Comparison of ENCODE assay signal across 16 cellular contexts in genomic region chr22:31618471-31619176, GRCh38. TPM values are rescaled to one million over a fixed set of nuclear protein-coding genes. Genes with fewer than 3 reads are reported as not detected.
DNase-seq lines count a peak whose midpoint lies in the region; ATAC-seq and TF ChIP-seq lines count a peak whose summit lies in the region.
"Had no signal": no experiment of that assay in that cellular context is flagged by ENCODE, and none has a peak within 500 bp of the region (broad histone marks: within the 10 kb centered on the region; RNA-seq: fewer than 3 reads in every experiment).

No MANE protein-coding gene starts in this region.

- POLR2A ChIA-PET in PC-3 (lab: Charles Lee; ENCODE audit: unreplicated experiment) = no interaction called here

- peaks cover 44% of the 10 kb centered on the region for H3K4me1 Mint-ChIP-seq in stimulated activated naive CD8-positive, alpha-beta T cell treated with anti-CD3 and anti-CD28 coated beads, Interleukin-15, Interleukin-2, amounts not matched to agents 100 ng/mL and 50 ng/mL, for 24 hours (ENCODE audit: low read depth)

- CTCF ChIA-PET in PC-3 (lab: Charles Lee) = no interaction called here

- no peak for ATAC-seq in stimulated activated naive CD8-positive, alpha-beta T cell treated with anti-CD3 and anti-CD28 coated beads, Interleukin-15, Interleukin-2, amounts not matched to agents 100 U/mL and 50 U/mL, for 24 hours
- ATAC-seq in PC-3 (no peak), foreskin keratinocyte (no peak), GM21515 (IDR thresholded peaks at IDR 0.05; ENCODE audit: unreplicated experiment) (no peak), GM21423 (IDR thresholded peaks at IDR 0.05; ENCODE audit: unreplicated experiment) (no peak), HG03342 (IDR thresholded peaks at IDR 0.05; ENCODE audit: unreplicated experiment) (no peak)
- ATAC-seq: effector memory CD8-positive, alpha-beta T cell; lower lobe of right lung had no signal

- no peak overlapping the region for H3K4me3 ChIP-seq in PC-3 (ENCODE audit: low read length)
- H3K4me3 ChIP-seq: lower lobe of right lung, ovary, smooth muscle cell had no signal

- H3K9me2 ChIP-seq in PC-3 (replicated peaks; ENCODE audit: low read length) = no peaks in the 10 kb centered on the region

- H3K27me3 ChIP-seq in PC-3 (ENCODE audit: low read length) (no peaks in the 10 kb centered on the region), foreskin keratinocyte (no peaks in the 10 kb centered on the region)
- H3K27me3 ChIP-seq: ovary had no signal

- H3K27ac ChIP-seq in PC-3 (ENCODE audit: low read length) (no peak overlapping the region), foreskin keratinocyte (no peak overlapping the region)
- H3K27ac ChIP-seq: lower lobe of right lung, ovary had no signal

- peak overlapping the region; percentile 76 for H3K27ac Mint-ChIP-seq in stimulated activated naive CD8-positive, alpha-beta T cell treated with anti-CD3 and anti-CD28 coated beads, Interleukin-15, Interleukin-2, amounts not matched to agents 100 ng/mL and 50 ng/mL, for 24 hours
- H3K27ac Mint-ChIP-seq: B cell; T-helper 2 cell treated with Interferon-gamma antibody and Interleukin-4, amounts not matched to agents 5 μg/mL and 100 μg/mL, for 36 hours had no signal

- no peak overlapping the region for H3K9ac ChIP-seq in PC-3 (ENCODE audit: low read length)

- no peaks in the 10 kb centered on the region for H3K27me3 Mint-ChIP-seq in stimulated activated naive CD8-positive, alpha-beta T cell treated with anti-CD3 and anti-CD28 coated beads, Interleukin-15, Interleukin-2, amounts not matched to agents 100 ng/mL and 50 ng/mL, for 24 hours
- H3K27me3 Mint-ChIP-seq: B cell; effector memory CD8-positive, alpha-beta T cell had no signal

- H3K36me3 Mint-ChIP-seq in stimulated activated naive CD8-positive, alpha-beta T cell treated with anti-CD3 and anti-CD28 coated beads, Interleukin-15, Interleukin-2, amounts not matched to agents 100 ng/mL and 50 ng/mL, for 24 hours (ENCODE audit: low read depth) = peaks cover 60% of the 10 kb centered on the region

- no peaks in the 10 kb centered on the region for H3F3A ChIP-seq in PC-3 (ENCODE audit: low read length, unreplicated experiment)

- TF ChIP-seq CTCF in PC-3 (conservative IDR thresholded peaks at IDR 0.05; ENCODE audit: low read depth, low read length) (no peak), foreskin keratinocyte (conservative IDR thresholded peaks at IDR 0.05) (peak; percentile 6)

- H4K20me1 ChIP-seq in PC-3 (ENCODE audit: low read length) = no peaks in the 10 kb centered on the region

- no peak overlapping the region for H2AFZ ChIP-seq in PC-3 (ENCODE audit: low read length)

- no peaks in the 10 kb centered on the region for H3K9me3 ChIP-seq in PC-3 (ENCODE audit: low read length)
- H3K9me3 ChIP-seq: lower lobe of right lung, ovary had no signal

- H3K4me1 ChIP-seq in PC-3 (ENCODE audit: insufficient read depth, low read length) = no peaks in the 10 kb centered on the region
- no peaks in the 10 kb centered on the region for H3K4me1 ChIP-seq in foreskin keratinocyte

- no peak overlapping the region for H3K4me2 ChIP-seq in PC-3 (ENCODE audit: low read length)
- H3K4me2 ChIP-seq: smooth muscle cell had no signal

- H3K4me3 Mint-ChIP-seq in stimulated activated naive CD8-positive, alpha-beta T cell treated with anti-CD3 and anti-CD28 coated beads, Interleukin-15, Interleukin-2, amounts not matched to agents 100 ng/mL and 50 ng/mL, for 24 hours = no peak overlapping the region
- H3K4me3 Mint-ChIP-seq: B cell; effector memory CD8-positive, alpha-beta T cell; T-helper 2 cell treated with Interferon-gamma antibody and Interleukin-4, amounts not matched to agents 5 μg/mL and 100 μg/mL, for 36 hours had no signal

- intact Hi-C loops in PC-3 (cut with micrococcal nuclease) = no loop called here

- no peaks in the 10 kb centered on the region for H3K9me3 Mint-ChIP-seq in stimulated activated naive CD8-positive, alpha-beta T cell treated with anti-CD3 and anti-CD28 coated beads, Interleukin-15, Interleukin-2, amounts not matched to agents 100 ng/mL and 50 ng/mL, for 24 hours
- H3K9me3 Mint-ChIP-seq: effector memory CD8-positive, alpha-beta T cell; T-helper 2 cell treated with Interferon-gamma antibody and Interleukin-4, amounts not matched to agents 5 μg/mL and 100 μg/mL, for 36 hours had no signal

- no peaks in the 10 kb centered on the region; the same call in 1 of the 2 replicates for H3K36me3 ChIP-seq in PC-3 (ENCODE audit: low read depth, low read length)
- H3K36me3 ChIP-seq: ovary had no signal

- H3K79me2 ChIP-seq in PC-3 (ENCODE audit: low read length) = peaks cover 12% of the 10 kb centered on the region

- BruUV-seq in PC-3 (replicated peaks; lab: Mats Ljungman, UMichigan) = TSS peak; percentile 15

- DNase-seq in stimulated activated naive CD8-positive, alpha-beta T cell treated with anti-CD3 and anti-CD28 coated beads, Interleukin-15, Interleukin-2, amounts not matched to agents 100 U/mL and 50 U/mL, for 24 hours = no peak
- DNase-seq in PC-3 (no peak), foreskin keratinocyte (no peak)
- no peak for DNase-seq in activated CD4-positive, CD25-positive, alpha-beta regulatory T cell (lab: John Stamatoyannopoulos, UW)
- DNase-seq: activated CD4-positive, alpha-beta T cell treated with anti-CD3 and anti-CD28 coated beads, Interleukin-2, amount 50 U/mL, for 4 hours; activated gamma-delta T cell treated with Interleukin-2 at 50 U/mL for 16 hours; effector memory CD8-positive, alpha-beta T cell; lower lobe of right lung had no signal

RNA-seq across cellular contexts. Expression of gene PISD, which starts 43.4 kb away (rescaled TPM):
- total RNA-seq in PC-3 (2014; rRNA removed) = 36.0 and 50.5 TPM in 2 replicates
- 37.7 and 39.8 TPM in 2 replicates for total RNA-seq in foreskin keratinocyte
- 28.0 and 34.0 TPM in 2 replicates for polyA plus RNA-seq in foreskin keratinocyte
